In the genomic region with DNA sequence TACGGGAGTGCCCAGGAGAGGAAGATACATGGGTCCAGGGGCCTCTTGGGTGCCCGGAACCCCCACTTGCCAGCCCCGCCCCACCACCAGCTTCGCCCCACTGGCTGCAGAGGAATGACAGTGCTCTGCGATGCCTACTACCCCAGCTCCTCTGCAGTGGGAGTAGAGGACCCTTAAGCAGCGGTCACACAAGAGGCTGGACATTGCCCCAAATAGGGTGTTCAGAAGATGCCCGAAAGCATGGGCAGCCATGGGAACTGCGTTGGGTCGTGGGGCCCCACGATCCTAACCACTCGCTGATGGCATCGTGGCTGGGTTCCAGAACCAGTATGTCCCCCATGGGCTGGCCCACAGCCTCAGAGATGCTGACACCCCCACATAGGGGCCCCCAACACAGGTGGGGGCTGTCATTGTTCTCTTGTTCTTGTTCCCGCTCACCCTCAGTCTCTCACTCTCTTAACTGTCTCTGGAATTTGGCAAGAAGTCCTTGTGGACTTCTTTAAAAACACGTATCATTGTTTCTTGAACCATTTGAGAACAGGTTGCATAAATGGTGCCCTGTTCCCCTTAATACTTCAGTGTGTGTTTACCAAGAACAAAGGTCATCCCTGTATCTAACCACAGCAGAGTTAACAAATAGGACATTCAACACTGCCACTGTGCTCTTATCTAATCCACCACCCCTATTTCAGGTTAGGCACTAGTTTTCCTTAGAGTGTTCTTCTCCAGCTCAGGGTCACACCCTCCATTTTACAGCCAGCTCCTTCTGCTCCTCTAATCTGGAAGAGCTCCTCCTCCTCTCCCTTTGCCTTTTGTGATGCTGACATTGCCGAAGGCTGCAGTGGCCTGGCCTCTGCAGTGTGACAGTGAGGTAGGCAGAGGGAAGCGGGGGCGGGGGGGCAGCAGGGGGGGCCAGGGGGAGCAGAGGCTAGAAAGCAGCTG, we compare ENCODE assay signal across 12 cellular contexts.
DNase-seq lines count a peak whose midpoint lies in the region; ATAC-seq, FAIRE-seq and TF ChIP-seq lines count a peak whose summit lies in the region.
"Had no signal": no experiment of that assay in that cellular context is flagged by ENCODE, and none has a peak within 500 bp of the region (broad histone marks: within the 10 kb centered on the region; RNA-seq: fewer than 3 reads in every experiment).

No MANE protein-coding gene starts in this region.

- H3K9ac ChIP-seq in duodenal mucosa (ENCODE audit: low read depth in 1 of 2, low read length in 2 of 2), result peak overlapping the region in 1 of 2 donors; percentile 18

- H3K4me3 ChIP-seq in duodenal mucosa (ENCODE audit: low read depth in 1 of 2, low read length in 2 of 2) (peak overlapping the region in 1 of 2 donors; percentile 37), pancreas (no peak overlapping the region), thyroid gland (replicated peaks in 1 of 3) (no peak overlapping the region)

- intact Hi-C loops in pancreas (cut with DNase I) (no loop called here), thyroid gland (cut with DNase I) (no loop called here)

- H3K4me1 ChIP-seq in duodenal mucosa (ENCODE audit: control insufficient read depth in 1 of 2, insufficient read depth in 2 of 2, low read length in 2 of 2) (peaks cover 48 to 52% of the 10 kb centered on the region in 2 donors), pancreas (peaks cover 5 to 21% (median 14%) of the 10 kb centered on the region in 3 donors), thyroid gland (peaks cover 24 to 62% of the 10 kb centered on the region in 2 donors)

- no peaks in the 10 kb centered on the region for H3K9me3 ChIP-seq in duodenal mucosa (ENCODE audit: control insufficient read depth in 1 of 2, low read length in 2 of 2)
- no peaks in the 10 kb centered on the region for H3K9me3 ChIP-seq in pancreas
- no peaks in the 10 kb centered on the region for H3K9me3 ChIP-seq in thyroid gland

- 73 to 76% methylated on average over 17 of the region's 17 CpGs for WGBS in pancreas, 2 donors
- 76 to 83% methylated on average over 12 to 16 of the region's 17 CpGs for WGBS in thyroid gland, 2 donors

- TF ChIP-seq CTCF in pancreas (IDR thresholded peaks at IDR 0.05) (no peak), thyroid gland (IDR thresholded peaks at IDR 0.05) (no peak)

- FAIRE-seq in pancreas (lab: Jason Lieb, UNC), result no peak
- FAIRE-seq: RCC 7860 had no signal

- H3K27ac ChIP-seq in duodenal mucosa (ENCODE audit: low read depth, low read length) (peak overlapping the region; percentile 7), pancreas (peak overlapping the region in 2 of 4 donors; percentile 44 to 68), thyroid gland (peak overlapping the region in 1 of 3 donors; percentile 45)

- ATAC-seq in pancreas, result peak; percentile 39 to 75 (median 67)
- ATAC-seq in HG03159 (IDR thresholded peaks at IDR 0.05; ENCODE audit: unreplicated experiment), result no peak
- no peak for ATAC-seq in HG02852 (IDR thresholded peaks at IDR 0.05; ENCODE audit: unreplicated experiment)

- TF ChIP-seq POLR2A in thyroid gland (IDR thresholded peaks at IDR 0.05), result no peak

- H3K27me3 ChIP-seq in duodenal mucosa (ENCODE audit: control insufficient read depth in 1 of 2, insufficient read depth in 2 of 2, low read length in 2 of 2) (no peaks in the 10 kb centered on the region), pancreas (no peaks in the 10 kb centered on the region), thyroid gland (no peaks in the 10 kb centered on the region)

- H3K36me3 ChIP-seq in duodenal mucosa (ENCODE audit: control insufficient read depth in 1 of 2, insufficient read depth in 2 of 2, low read length in 2 of 2) (peaks cover 0 to 5% of the 10 kb centered on the region in 2 donors), pancreas (no peaks in the 10 kb centered on the region), thyroid gland (peaks cover 0 to 2% of the 10 kb centered on the region in 2 donors)

- DNase-seq in DMS53 treated with DMSO at 0.1 percent for 48 hours (lab: John Stamatoyannopoulos, UW; ENCODE audit: unreplicated experiment) (peak; percentile 4), OCI-M1 (lab: John Stamatoyannopoulos, UW) (peak; percentile 80), pancreas (no peak), thyroid gland (no peak)
- no peak for DNase-seq in activated CD4-positive, alpha-beta T cell treated with anti-CD3 and anti-CD28 coated beads for 4 hours
- DNase-seq: activated effector memory CD4-positive, alpha-beta T cell treated with anti-CD3 and anti-CD28 coated beads, Interleukin-2, amount 50 U/mL, for 16 hours; COR-L47; NCI-H1930 had no signal

Comparison
In these comparisons a context has a peak if more than half of its experiments do, and no peak if none do; other contexts are left out.
1. DNase-seq: peak in DMS53 treated with DMSO at 0.1 percent for 48 hours (single experiment) and OCI-M1 (single experiment); none in pancreas (0 of 6), activated CD4-positive, alpha-beta T cell treated with anti-CD3 and anti-CD28 coated beads for 4 hours (0 of 2) and thyroid gland (0 of 2).
2. ATAC-seq: peak in pancreas (4 of 4); none in HG03159 (single experiment) and HG02852 (single experiment).